ENCODE assay signal across 8 cellular contexts in genomic region chr9:110058304-110058953, GRCh38.
DNase-seq lines count a peak whose midpoint lies in the region; ATAC-seq, FAIRE-seq and TF ChIP-seq lines count a peak whose summit lies in the region.

No MANE protein-coding gene starts in this region.

- H3K4me1 Mint-ChIP-seq in astrocyte (ENCODE audit: low read depth, unreplicated experiment), result peaks cover 20% of the 10 kb centered on the region
- H3K4me1 Mint-ChIP-seq in stimulated activated memory B cell treated with anti-CD40 and anti-IgM and Interleukin-4, amounts not matched to agents 10 μg/mL and 1 μg/mL and 100 μg/mL, for 72 hours, result peaks cover 85% of the 10 kb centered on the region

- no peak overlapping the region for H2AFZ ChIP-seq in astrocyte (ENCODE audit: low read depth, low read length)

- H3K9me3 ChIP-seq in KOPT-K1 (ENCODE audit: insufficient read depth, low read length, poor library complexity, severe bottlenecking) (no peaks in the 10 kb centered on the region), astrocyte (ENCODE audit: insufficient read depth, low read depth, low read length) (no peaks in the 10 kb centered on the region)

- no peak overlapping the region for H3K4me2 ChIP-seq in astrocyte (ENCODE audit: low read length)

- H3K9me3 Mint-ChIP-seq in astrocyte (ENCODE audit: unreplicated experiment), result no peaks in the 10 kb centered on the region
- no peaks in the 10 kb centered on the region for H3K9me3 Mint-ChIP-seq in stimulated activated memory B cell treated with anti-CD40 and anti-IgM and Interleukin-4, amounts not matched to agents 10 μg/mL and 1 μg/mL and 100 μg/mL, for 72 hours

- no peak for FAIRE-seq in astrocyte (lab: Jason Lieb, UNC)

- H3K79me2 ChIP-seq in astrocyte (ENCODE audit: insufficient read depth, low read length), result peaks cover 98% of the 10 kb centered on the region

- peaks cover 88% of the 10 kb centered on the region for H4K20me1 ChIP-seq in astrocyte (ENCODE audit: insufficient read depth, low read length)

- ATAC-seq in SK-N-SH treated with all-trans-retinoic acid at 6 μM for 48 hours (peak; percentile 86), HG03442 (IDR thresholded peaks at IDR 0.05; ENCODE audit: unreplicated experiment) (no peak)
- peak; percentile 50 for ATAC-seq in stimulated activated memory B cell treated with anti-CD40 and anti-IgM and Interleukin-4, amounts not matched to agents 10 μg/mL and 1 μg/mL and 100 μg/mL, for 72 hours

- in situ Hi-C loops in GM13977 (cut with MboI; ENCODE audit: low pct_unique_long_range_greater_than_20kb, low sequenced_read_pairs, unreplicated experiment), result loop anchor here (5.0 to 25.0 kb wide), 3 partner anchors 84 to 146 kb away; no protein-coding TSS in a partner anchor

- H3K27me3 Mint-ChIP-seq in astrocyte (ENCODE audit: low read depth, unreplicated experiment), result no peaks in the 10 kb centered on the region
- H3K27me3 Mint-ChIP-seq in stimulated activated memory B cell treated with anti-CD40 and anti-IgM and Interleukin-4, amounts not matched to agents 10 μg/mL and 1 μg/mL and 100 μg/mL, for 72 hours, result no peaks in the 10 kb centered on the region

- no peak overlapping the region for H3K4me3 ChIP-seq in astrocyte (ENCODE audit: insufficient read depth, low read depth, low read length)

- peaks cover 12% of the 10 kb centered on the region for H3K36me3 Mint-ChIP-seq in astrocyte (ENCODE audit: low read depth, unreplicated experiment)
- H3K36me3 Mint-ChIP-seq in stimulated activated memory B cell treated with anti-CD40 and anti-IgM and Interleukin-4, amounts not matched to agents 10 μg/mL and 1 μg/mL and 100 μg/mL, for 72 hours, result peaks cover 82% of the 10 kb centered on the region

- no peaks in the 10 kb centered on the region for H3K27me3 ChIP-seq in astrocyte (ENCODE audit: insufficient read depth, low read length)

- no peak overlapping the region for H3K4me3 Mint-ChIP-seq in astrocyte (ENCODE audit: unreplicated experiment)
- peak overlapping the region; percentile 73 for H3K4me3 Mint-ChIP-seq in stimulated activated memory B cell treated with anti-CD40 and anti-IgM and Interleukin-4, amounts not matched to agents 10 μg/mL and 1 μg/mL and 100 μg/mL, for 72 hours

- no peak overlapping the region for H3K9ac ChIP-seq in astrocyte (ENCODE audit: low read length)

- DNase-seq in A172 (ENCODE audit: low spot score) (peak; percentile 77), GM13977 (ENCODE audit: low spot score) (peak; percentile 42), astrocyte (ENCODE audit: low read depth) (peak; percentile 35), islet precursor cell (peak; percentile 84)

- TF ChIP-seq CTCF in GM13977 (IDR thresholded peaks at IDR 0.05; ENCODE audit: extremely low read depth, insufficient read depth, missing control alignments) (peak; percentile 76), astrocyte (IDR thresholded peaks at IDR 0.05; ENCODE audit: insufficient read depth, low read depth, low read length) (peak; percentile 56)

- no peaks in the 10 kb centered on the region for H3K4me1 ChIP-seq in astrocyte (ENCODE audit: insufficient read depth, low read length)

- no peak overlapping the region for H3K27ac Mint-ChIP-seq in astrocyte (ENCODE audit: unreplicated experiment)
- peak overlapping the region; percentile 1 for H3K27ac Mint-ChIP-seq in stimulated activated memory B cell treated with anti-CD40 and anti-IgM and Interleukin-4, amounts not matched to agents 10 μg/mL and 1 μg/mL and 100 μg/mL, for 72 hours

- H3K27ac ChIP-seq in KOPT-K1 (ENCODE audit: low read depth, low read length, poor library complexity, severe bottlenecking), result peak overlapping the region; percentile 1
- no peak overlapping the region for H3K27ac ChIP-seq in astrocyte (ENCODE audit: low read depth, low read length)

- H3K36me3 ChIP-seq in KOPT-K1 (ENCODE audit: insufficient read depth, low read length), result peaks cover 82% of the 10 kb centered on the region
- H3K36me3 ChIP-seq in astrocyte (ENCODE audit: insufficient read depth, low read length), result peaks cover 7% of the 10 kb centered on the region

TF ChIP-seq in SK-N-SH treated with all-trans-retinoic acid at 6 μM for 48 hours, 23 proteins besides CTCF, POLR2A, EP300 and RAD21:
- no peak for TF ChIP-seq ISL1 (CRISPR knock-in tag; IDR thresholded peaks at IDR 0.05)
- TF ChIP-seq TCF4 (CRISPR knock-in tag; IDR thresholded peaks at IDR 0.05; ENCODE audit: borderline replicate concordance), result no peak
- no peak for TF ChIP-seq ZFP3 (CRISPR knock-in tag; IDR thresholded peaks at IDR 0.05)
- no peak for TF ChIP-seq CREB5 (CRISPR knock-in tag; IDR thresholded peaks at IDR 0.05; ENCODE audit: low read depth)
- TF ChIP-seq SNAI2 (CRISPR knock-in tag; IDR thresholded peaks at IDR 0.05), result no peak
- TF ChIP-seq ZNF565 (CRISPR knock-in tag; conservative IDR thresholded peaks at IDR 0.05; ENCODE audit: low read depth), result no peak
- no peak for TF ChIP-seq BACH2 (CRISPR knock-in tag; IDR thresholded peaks at IDR 0.05; ENCODE audit: borderline replicate concordance)
- no peak for TF ChIP-seq CSDC2 (CRISPR knock-in tag; IDR thresholded peaks at IDR 0.05)
- no peak for TF ChIP-seq PPARA (CRISPR knock-in tag; IDR thresholded peaks at IDR 0.05; ENCODE audit: borderline replicate concordance)
- no peak for TF ChIP-seq ZC3H10 (CRISPR knock-in tag; IDR thresholded peaks at IDR 0.05)
- no peak for TF ChIP-seq ZNF70 (CRISPR knock-in tag; IDR thresholded peaks at IDR 0.05)
- TF ChIP-seq ARNTL (CRISPR knock-in tag; IDR thresholded peaks at IDR 0.05; ENCODE audit: borderline replicate concordance, low read depth), result no peak
- no peak for TF ChIP-seq CSRNP3 (CRISPR knock-in tag; IDR thresholded peaks at IDR 0.05)
- no peak for TF ChIP-seq OSR1 (CRISPR knock-in tag; IDR thresholded peaks at IDR 0.05)
- TF ChIP-seq ESRRG (CRISPR knock-in tag; IDR thresholded peaks at IDR 0.05), result no peak
- no peak for TF ChIP-seq TOX (CRISPR knock-in tag; IDR thresholded peaks at IDR 0.05; ENCODE audit: borderline replicate concordance)
- no peak for TF ChIP-seq TSHZ2 (CRISPR knock-in tag; IDR thresholded peaks at IDR 0.05)
